In the genomic region with DNA sequence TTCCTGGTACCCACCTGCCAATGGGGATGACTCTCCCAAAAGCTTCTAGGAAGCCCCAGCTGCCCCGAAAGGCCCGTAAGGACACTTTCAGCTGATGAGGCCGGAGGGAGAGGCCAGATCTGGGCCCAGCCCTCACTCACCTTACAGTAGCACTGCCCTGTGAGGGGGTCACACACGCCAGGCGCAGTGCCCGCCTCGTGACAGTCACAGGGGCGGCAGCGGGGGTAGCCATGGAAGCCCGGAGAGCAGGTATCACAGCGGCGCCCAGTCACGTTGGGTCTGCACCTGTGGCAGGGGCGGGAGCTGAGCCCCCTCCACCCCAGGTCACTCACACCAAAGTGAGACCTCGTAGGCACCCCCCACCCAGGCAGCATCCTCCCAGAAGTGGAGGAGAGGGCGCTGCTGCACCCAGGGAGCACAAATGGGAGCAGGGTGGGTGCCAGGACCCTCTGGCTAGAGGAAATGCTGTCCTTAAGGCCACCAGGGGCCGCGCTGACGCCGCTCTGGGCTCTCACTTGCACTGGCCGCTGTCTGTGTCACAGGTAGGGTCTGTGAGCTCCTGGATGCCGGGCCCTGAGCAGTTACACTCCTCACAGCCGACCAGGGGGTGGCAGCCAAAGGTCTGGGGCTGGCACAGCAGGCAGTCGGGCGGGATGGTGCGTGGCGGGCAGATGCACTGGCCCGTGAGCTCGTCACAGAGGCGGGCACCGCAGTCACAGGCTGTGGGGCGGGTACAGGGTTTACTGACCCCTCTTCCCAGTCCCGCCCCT, we compare ENCODE assay signal across 1 cellular context.
TF ChIP-seq lines count a peak whose summit lies in the region.

No MANE protein-coding gene starts in this region.

TF ChIP-seq in IMR-90, 13 proteins besides CTCF, POLR2A, EP300 and RAD21:
- TF ChIP-seq BHLHE40 (IDR thresholded peaks at IDR 0.05; ENCODE audit: low read depth, low read length) (no peak), RFX5 (IDR thresholded peaks at IDR 0.05; ENCODE audit: low read depth, low read length) (no peak), RCOR1 (IDR thresholded peaks at IDR 0.05; ENCODE audit: insufficient replicate concordance, low read length) (no peak), MXI1 (IDR thresholded peaks at IDR 0.05; ENCODE audit: borderline replicate concordance, low read depth, low read length) (no peak), CEBPB (IDR thresholded peaks at IDR 0.05; ENCODE audit: low read depth, low read length) (no peak)
- TF ChIP-seq, protein P1, sequence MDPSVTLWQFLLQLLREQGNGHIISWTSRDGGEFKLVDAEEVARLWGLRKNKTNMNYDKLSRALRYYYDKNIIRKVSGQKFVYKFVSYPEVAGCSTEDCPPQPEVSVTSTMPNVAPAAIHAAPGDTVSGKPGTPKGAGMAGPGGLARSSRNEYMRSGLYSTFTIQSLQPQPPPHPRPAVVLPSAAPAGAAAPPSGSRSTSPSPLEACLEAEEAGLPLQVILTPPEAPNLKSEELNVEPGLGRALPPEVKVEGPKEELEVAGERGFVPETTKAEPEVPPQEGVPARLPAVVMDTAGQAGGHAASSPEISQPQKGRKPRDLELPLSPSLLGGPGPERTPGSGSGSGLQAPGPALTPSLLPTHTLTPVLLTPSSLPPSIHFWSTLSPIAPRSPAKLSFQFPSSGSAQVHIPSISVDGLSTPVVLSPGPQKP (IDR thresholded peaks at IDR 0.05; ENCODE audit: borderline replicate concordance, low read depth, low read length) = no peak
